Comparison of ENCODE assay signal across 10 cellular contexts in genomic region chr11:64787526-64788320, GRCh38. TPM values are rescaled to one million over a fixed set of nuclear protein-coding genes. Genes with fewer than 3 reads are reported as not detected.
A peak's percentile ranks its signal among the peaks of the same experiment; 100 is the strongest.
DNase-seq lines count a peak whose midpoint lies in the region; ATAC-seq and TF ChIP-seq lines count a peak whose summit lies in the region.
"Had no signal": no experiment of that assay in that cellular context is flagged by ENCODE, and none has a peak within 500 bp of the region (broad histone marks: within the 10 kb centered on the region; RNA-seq: fewer than 3 reads in every experiment).

No MANE protein-coding gene starts in this region.

- no peaks in the 10 kb centered on the region; the same call in 1 of the 2 replicates for H3K36me3 ChIP-seq in H7 (replicated peaks; ENCODE audit: control insufficient read depth, insufficient read depth, low read length)
- peaks cover 7% of the 10 kb centered on the region for H3K36me3 ChIP-seq in brain microvascular endothelial cell (replicated peaks)
- H3K36me3 ChIP-seq: HAP-1 had no signal

- H3K4me3 ChIP-seq in H7 (ENCODE audit: insufficient read depth, low read depth, low read length) (no peak overlapping the region), brain microvascular endothelial cell (ENCODE audit: low read depth, low read length) (no peak overlapping the region)
- H3K4me3 ChIP-seq: HAP-1 had no signal

- no peak overlapping the region for H3K27ac ChIP-seq in brain microvascular endothelial cell

- in situ Hi-C loops in brain microvascular endothelial cell (cut with HindIII; ENCODE audit: low pct_ligation_motif_present, low sequenced_read_pairs): no loop called here

- TF ChIP-seq CTCF in brain microvascular endothelial cell (IDR thresholded peaks at IDR 0.05; ENCODE audit: low read depth, low read length, missing control alignments): peak; percentile 94

- H3K27me3 ChIP-seq in H7 (ENCODE audit: control insufficient read depth, insufficient read depth, low read length) (no peaks in the 10 kb centered on the region), brain microvascular endothelial cell (replicated peaks) (no peaks in the 10 kb centered on the region)

- DNase-seq in AG20443 (ENCODE audit: low spot score) (peak; percentile 84), H7 (peak; percentile 93), SW480 (ENCODE audit: low spot score) (peak; percentile 52), brain microvascular endothelial cell (peak; percentile 45), islet precursor cell (peak; percentile 75), NCI-H510A (lab: John Stamatoyannopoulos, UW) (no peak)
- peak; percentile 66 for DNase-seq in stimulated activated CD4-positive, alpha-beta T cell treated with anti-CD3 and anti-CD28 coated beads, Interleukin-4, amount 100 ng/mL, for 1 hour

- no peak for ATAC-seq in GM18868 (IDR thresholded peaks at IDR 0.05; ENCODE audit: unreplicated experiment)

RNA-seq across cellular contexts. Expression of gene SF1, which starts 9.4 kb away (rescaled TPM):
- total RNA-seq in H7 (2014; rRNA removed; shearing (Covaris generic)): 66.5 and 80.0 TPM in 2 replicates

RNA-seq across cellular contexts. Expression of gene MAP4K2, which starts 15.3 kb away (rescaled TPM):
- total RNA-seq in H7 (2014; rRNA removed; shearing (Covaris generic)): 24.5 and 29.7 TPM in 2 replicates

RNA-seq across cellular contexts. Expression of gene MEN1, which starts 22.6 kb away (rescaled TPM):
- 31.7 and 40.0 TPM in 2 replicates for total RNA-seq in H7 (2014; rRNA removed; shearing (Covaris generic))

RNA-seq across cellular contexts. Expression of gene PYGM, which starts 27.9 kb away (rescaled TPM):
- total RNA-seq in H7 (2014; rRNA removed; shearing (Covaris generic)): 2.9 and 6.4 TPM in 2 replicates
- total RNA-seq: glomerular endothelial cell had no signal

RNA-seq across cellular contexts. Expression of gene RASGRP2, which starts 43.8 kb away (rescaled TPM):
- total RNA-seq in H7 (2014; rRNA removed; shearing (Covaris generic)): 9.2 and 12.3 TPM in 2 replicates
